17 cellular contexts compared by ENCODE assay signal in the genomic region with DNA sequence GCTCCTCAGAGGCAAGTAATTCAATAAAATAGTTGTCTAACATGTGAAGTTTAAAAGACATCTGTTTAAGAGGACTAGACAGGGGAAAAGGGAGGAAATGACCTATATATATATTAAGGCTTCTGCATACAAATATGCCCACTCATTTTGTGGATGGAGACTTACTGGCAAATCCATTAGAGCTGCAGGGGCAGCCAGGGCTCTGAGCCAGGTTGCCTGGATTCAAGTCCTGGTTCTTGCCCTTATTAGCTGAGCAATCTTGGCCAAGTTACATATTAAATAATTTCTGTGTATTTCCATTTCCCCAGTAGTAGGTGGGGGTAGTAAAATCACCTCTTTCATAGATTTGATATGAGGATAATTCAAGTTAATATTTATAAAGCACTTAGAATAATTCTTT.
DNase-seq lines count a peak whose midpoint lies in the region; ATAC-seq and TF ChIP-seq lines count a peak whose summit lies in the region.
"Had no signal": no experiment of that assay in that cellular context is flagged by ENCODE, and none has a peak within 500 bp of the region (broad histone marks: within the 10 kb centered on the region; RNA-seq: fewer than 3 reads in every experiment).

No MANE protein-coding gene starts in this region.

- no peak overlapping the region for H3K4me3 ChIP-seq in ovary
- H3K4me3 ChIP-seq: HAP-1 had no signal

- H3K4me1 ChIP-seq in ovary (ENCODE audit: insufficient read depth) = no peaks in the 10 kb centered on the region
- H3K4me1 ChIP-seq: BE2C, HAP-1 had no signal

- no peak for TF ChIP-seq POLR2A in ovary (IDR thresholded peaks at IDR 0.05)

- TF ChIP-seq EP300 in ovary (IDR thresholded peaks at IDR 0.05) = no peak

- intact Hi-C loops in left ventricle myocardium superior (cut with micrococcal nuclease) (no loop called here), cardiac septum (cut with DNase I) (no loop called here), ovary (cut with DNase I) (no loop called here)

- H3K36me3 ChIP-seq in ovary = no peaks in the 10 kb centered on the region
- H3K36me3 ChIP-seq: BE2C, HAP-1 had no signal

- H3K27ac ChIP-seq in ovary = no peak overlapping the region
- H3K27ac ChIP-seq: C4-2B had no signal

- DNase-seq in left ventricle myocardium superior (peak; percentile 19), cardiac septum (ENCODE audit: low spot score) (no peak), cerebellum (ENCODE audit: low spot score) (peak; percentile 49), midbrain (lab: John Stamatoyannopoulos, UW) (peak; percentile 10), ovary (no peak), NCI-H1092 (lab: John Stamatoyannopoulos, UW) (no peak)
- no peak for DNase-seq in activated CD4-positive, CD25-positive, alpha-beta regulatory T cell (lab: John Stamatoyannopoulos, UW)
- DNase-seq: ACHN; BE2C; CD4-positive, alpha-beta memory T cell; DMS153; DMS79 treated with DMSO at 0.1 percent for 48 hours; EL; GDM1; GOT3 had no signal

- no peak for TF ChIP-seq CTCF in ovary (IDR thresholded peaks at IDR 0.05)

- ATAC-seq in left ventricle myocardium superior = no peak

- no peaks in the 10 kb centered on the region for H3K27me3 ChIP-seq in ovary
- H3K27me3 ChIP-seq: BE2C had no signal

- no peaks in the 10 kb centered on the region for H3K9me3 ChIP-seq in ovary
- H3K9me3 ChIP-seq: BE2C, HAP-1 had no signal

Comparison
In these comparisons a context has a peak if more than half of its experiments do, and no peak if none do; other contexts are left out.
1. DNase-seq: peak in left ventricle myocardium superior (single experiment), cerebellum (single experiment) and midbrain (single experiment); none in cardiac septum (single experiment), activated CD4-positive, CD25-positive, alpha-beta regulatory T cell (0 of 4), ovary (0 of 5) and NCI-H1092 (single experiment).